8 cellular contexts compared by ENCODE assay signal in genomic region chr16:75648265-75649076, GRCh38. TPM values are rescaled to one million over a fixed set of nuclear protein-coding genes. Genes with fewer than 3 reads are reported as not detected.
DNase-seq lines count a peak whose midpoint lies in the region; ATAC-seq and TF ChIP-seq lines count a peak whose summit lies in the region.

No MANE protein-coding gene starts in this region.

- no peak for TF ChIP-seq POLR2A in testis (IDR thresholded peaks at IDR 0.05)

- DNase-seq in H4 (ENCODE audit: low spot score) (peak; percentile 60), LoVo (ENCODE audit: low spot score) (peak; percentile 83), SK-N-DZ (ENCODE audit: low spot score) (peak; percentile 80), glomerular visceral epithelial cell (ENCODE audit: extremely low spot score) (peak; percentile 55), omental fat pad (ENCODE audit: low spot score) (peak; percentile 81), testis (peak; percentile 92)
- DNase-seq in activated naive CD4-positive, alpha-beta T cell treated with anti-CD3 and anti-CD28 coated beads, Interleukin-2, amount 50 U/mL, for 16 hours: peak; percentile 89

- H3K9ac ChIP-seq in ES-I3 (ENCODE audit: low read depth, low read length): peak overlapping the region; percentile 98

- WGBS in testis, 2 donors: 0% methylated on average over 26 to 57 of the region's 62 CpGs

- peak; percentile 46 for ATAC-seq in omental fat pad (ENCODE audit: low FRiP score)

- H3K36me3 ChIP-seq in ES-I3 (ENCODE audit: insufficient read depth, low read length): peaks cover 10% of the 10 kb centered on the region
- no peaks in the 10 kb centered on the region for H3K36me3 ChIP-seq in testis (ENCODE audit: low read depth, missing control alignments)

- no peaks in the 10 kb centered on the region for H3K27me3 ChIP-seq in testis

- intact Hi-C loops in testis (cut with DNase I; ENCODE audit: low total_unique reads): loop anchor here (10.0 kb wide), 1 partner anchor 74 kb away; no protein-coding TSS in a partner anchor

- H3K4me1 ChIP-seq in ES-I3 (ENCODE audit: insufficient read depth, low read length) (peaks cover 5% of the 10 kb centered on the region; the same call in 1 of the 2 replicates), testis (peaks cover 39% of the 10 kb centered on the region)

- peak overlapping the region; percentile 99 for H3K4me3 ChIP-seq in testis

- TF ChIP-seq CTCF in omental fat pad (IDR thresholded peaks at IDR 0.05): no peak
- TF ChIP-seq CTCF in testis (IDR thresholded peaks at IDR 0.05): no peak

- peak overlapping the region; percentile 98 to 99 for H3K27ac ChIP-seq in testis

- H3K9me3 ChIP-seq in ES-I3 (ENCODE audit: control insufficient read depth, insufficient read depth, low read length): no peaks in the 10 kb centered on the region; the same call in 1 of the 2 replicates
- no peaks in the 10 kb centered on the region for H3K9me3 ChIP-seq in testis

RNA-seq across cellular contexts. Expression of gene TERF2IP, which starts 0.9 kb away (rescaled TPM):
- total RNA-seq in H4 (2014; rRNA removed; shearing (Covaris generic)): 38.9 and 40.2 TPM in 2 replicates
- polyA plus RNA-seq in SK-N-DZ (2014; cell fraction: cytosol; rRNA removed): 120 and 131 TPM in 2 replicates
- 64.6 and 72.4 TPM in 2 replicates for polyA plus RNA-seq in SK-N-DZ (2014; cell fraction: nucleus; rRNA removed)
- total RNA-seq in omental fat pad (10 to 100 TPM; 48.2 to 77.2 (median 52.7) TPM), testis (100 to 1,000 TPM; 153 to 161 TPM)
- polyA plus RNA-seq in testis (ENCODE audit: insufficient read depth, low read depth, low replicate concordance): 124 TPM

RNA-seq across cellular contexts. Expression of gene KARS1, which starts 1.0 kb away (rescaled TPM):
- 276 and 279 TPM in 2 replicates for total RNA-seq in H4 (2014; rRNA removed; shearing (Covaris generic))
- 302 and 330 TPM in 2 replicates for polyA plus RNA-seq in SK-N-DZ (2014; cell fraction: cytosol; rRNA removed)
- polyA plus RNA-seq in SK-N-DZ (2014; cell fraction: nucleus; rRNA removed): 113 and 176 TPM in 2 replicates
- 100 to 1,000 TPM; 101 to 143 (median 127) TPM for total RNA-seq in omental fat pad
- total RNA-seq in testis: 100 to 1,000 TPM; 137 to 139 TPM
- 254 TPM for polyA plus RNA-seq in testis (ENCODE audit: insufficient read depth, low read depth, low replicate concordance)

RNA-seq across cellular contexts. Expression of gene ADAT1, which starts 25.4 kb away (rescaled TPM):
- total RNA-seq in H4 (2014; rRNA removed; shearing (Covaris generic)): 79.7 and 81.1 TPM in 2 replicates
- 76.0 and 83.0 TPM in 2 replicates for polyA plus RNA-seq in SK-N-DZ (2014; cell fraction: cytosol; rRNA removed)
- polyA plus RNA-seq in SK-N-DZ (2014; cell fraction: nucleus; rRNA removed): 43.9 and 55.5 TPM in 2 replicates
- total RNA-seq in omental fat pad: 10 to 100 TPM; 32.5 to 57.7 (median 51.3) TPM
- total RNA-seq in testis: 100 to 1,000 TPM; 104 to 172 TPM
- 84.2 TPM for polyA plus RNA-seq in testis (ENCODE audit: insufficient read depth, low read depth, low replicate concordance)

RNA-seq across cellular contexts. Expression of gene CPHXL2, which starts 28.3 kb away (rescaled TPM):
- total RNA-seq in H4 (2014; rRNA removed; shearing (Covaris generic)): not detected in 2 replicates
- not detected in 2 replicates for polyA plus RNA-seq in SK-N-DZ (2014; cell fraction: cytosol; rRNA removed)
- polyA plus RNA-seq in SK-N-DZ (2014; cell fraction: nucleus; rRNA removed): not detected in 2 replicates
- total RNA-seq in omental fat pad: not detected
- under 1 TPM in 1 of 2 donors, not detected in 1; 0.31 TPM for total RNA-seq in testis
- polyA plus RNA-seq in testis (ENCODE audit: insufficient read depth, low read depth, low replicate concordance): not detected

RNA-seq across cellular contexts. Expression of gene DUXB, which starts 52.8 kb away (rescaled TPM):
- total RNA-seq in H4 (2014; rRNA removed; shearing (Covaris generic)): not detected in 2 replicates
- not detected in 2 replicates for polyA plus RNA-seq in SK-N-DZ (2014; cell fraction: cytosol; rRNA removed)
- not detected in 2 replicates for polyA plus RNA-seq in SK-N-DZ (2014; cell fraction: nucleus; rRNA removed)
- not detected for total RNA-seq in omental fat pad
- not detected for total RNA-seq in testis
- polyA plus RNA-seq in testis (ENCODE audit: insufficient read depth, low read depth, low replicate concordance): 0.30 TPM

Comparison
In these comparisons a context has a peak if more than half of its experiments do, and no peak if none do; other contexts are left out.
1. Peak in every context shown above with its lines: DNase-seq, ATAC-seq, H3K4me3 ChIP-seq and H3K27ac ChIP-seq.